ENCODE assay signal across 11 cellular contexts in the genomic region with DNA sequence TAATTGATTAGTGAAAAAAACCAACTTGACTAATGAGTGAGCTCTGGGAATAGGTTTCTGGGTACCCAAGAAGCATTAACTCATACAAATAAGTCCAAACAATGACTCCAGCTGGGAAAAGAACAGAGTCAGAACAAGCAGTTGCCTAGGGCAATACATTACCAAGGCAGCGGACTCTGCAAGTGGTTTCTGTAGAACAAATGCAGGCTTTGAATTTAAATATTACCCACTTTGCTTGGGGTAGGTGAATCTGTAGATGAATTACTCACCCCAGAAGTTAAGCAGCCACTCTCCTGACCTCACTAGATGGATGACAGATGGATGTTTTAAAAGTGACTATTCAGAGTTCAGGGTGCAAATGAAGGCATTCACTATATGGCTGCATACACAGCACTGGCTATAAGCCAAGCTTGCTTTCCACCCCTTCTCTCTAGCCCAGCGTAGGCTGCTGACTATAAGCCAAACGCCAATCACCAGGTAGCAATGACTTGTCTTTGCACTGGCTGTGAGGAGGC.
DNase-seq lines count a peak whose midpoint lies in the region; ATAC-seq and TF ChIP-seq lines count a peak whose summit lies in the region.
"Had no signal": no experiment of that assay in that cellular context is flagged by ENCODE, and none has a peak within 500 bp of the region (broad histone marks: within the 10 kb centered on the region; RNA-seq: fewer than 3 reads in every experiment).

No MANE protein-coding gene starts in this region.

- H3K27me3 ChIP-seq in Peyer's patch (no peaks in the 10 kb centered on the region), suprapubic skin (no peaks in the 10 kb centered on the region)

- H3K4me1 ChIP-seq in Peyer's patch (peaks cover 0 to 7% (median 0%) of the 10 kb centered on the region in 4 donors), suprapubic skin (peaks cover 28% of the 10 kb centered on the region)

- no peak for TF ChIP-seq EP300 in suprapubic skin (IDR thresholded peaks at IDR 0.05)

- TF ChIP-seq CTCF in Peyer's patch (IDR thresholded peaks at IDR 0.05) (no peak), epithelial cell of proximal tubule (conservative IDR thresholded peaks at IDR 0.05; ENCODE audit: low read depth, low read length) (no peak), suprapubic skin (IDR thresholded peaks at IDR 0.05) (no peak)

- H3K36me3 ChIP-seq in Peyer's patch (no peaks in the 10 kb centered on the region), suprapubic skin (no peaks in the 10 kb centered on the region)

- no peak for ATAC-seq in HG03045 (IDR thresholded peaks at IDR 0.05; ENCODE audit: unreplicated experiment)

- H3K27ac ChIP-seq in Peyer's patch (peak overlapping the region in 3 of 4 donors; percentile 5 to 35 (median 21)), suprapubic skin (peak overlapping the region; percentile 40)
- H3K27ac ChIP-seq: C4-2B had no signal

- WGBS in suprapubic skin: 45% methylated on average over 3 of the region's 3 CpGs

- no peaks in the 10 kb centered on the region for H3K9me3 ChIP-seq in Peyer's patch
- no peaks in the 10 kb centered on the region for H3K9me3 ChIP-seq in suprapubic skin

- peak in 1 of 2 donors; percentile 36 for TF ChIP-seq POLR2A in Peyer's patch (IDR thresholded peaks at IDR 0.05)
- TF ChIP-seq POLR2A in suprapubic skin (IDR thresholded peaks at IDR 0.05): no peak

- peak; percentile 49 for DNase-seq in stimulated activated CD4-positive, alpha-beta T cell treated with anti-CD3 and anti-CD28 coated beads, Interleukin-1b, Interleukin-23, amount 100 ng/mL, for 48 hours
- no peak for DNase-seq in stimulated activated CD4-positive, alpha-beta T cell treated with anti-CD3 and anti-CD28 coated beads, Interleukin-2, amount 100 ng/mL, for 24 hours
- DNase-seq in Peyer's patch: peak in 1 of 3 donors; percentile 74
- peak; percentile 57 for DNase-seq in epithelial cell of proximal tubule (ENCODE audit: low read depth)
- no peak for DNase-seq in suprapubic skin (ENCODE audit: low spot score in 2 of 2)
- no peak for DNase-seq in HT-29 (ENCODE audit: low spot score)
- DNase-seq in ureter (ENCODE audit: low spot score): no peak
- DNase-seq: hippocampal formation, NCI-H510A treated with DMSO at 0.1 percent for 48 hours had no signal

- H3K4me3 ChIP-seq in Peyer's patch: no peak overlapping the region
- no peak overlapping the region for H3K4me3 ChIP-seq in epithelial cell of proximal tubule (ENCODE audit: low read depth, low read length)
- H3K4me3 ChIP-seq in suprapubic skin: no peak overlapping the region

Comparison
In these comparisons a context has a peak if more than half of its experiments do, and no peak if none do; other contexts are left out.
1. DNase-seq: peak in stimulated activated CD4-positive, alpha-beta T cell treated with anti-CD3 and anti-CD28 coated beads, Interleukin-1b, Interleukin-23, amount 100 ng/mL, for 48 hours (single experiment) and epithelial cell of proximal tubule (single experiment); none in stimulated activated CD4-positive, alpha-beta T cell treated with anti-CD3 and anti-CD28 coated beads, Interleukin-2, amount 100 ng/mL, for 24 hours (0 of 2), suprapubic skin (0 of 2), HT-29 (single experiment) and ureter (single experiment).